Comparison of ENCODE assay signal across 8 cellular contexts in the genomic region with DNA sequence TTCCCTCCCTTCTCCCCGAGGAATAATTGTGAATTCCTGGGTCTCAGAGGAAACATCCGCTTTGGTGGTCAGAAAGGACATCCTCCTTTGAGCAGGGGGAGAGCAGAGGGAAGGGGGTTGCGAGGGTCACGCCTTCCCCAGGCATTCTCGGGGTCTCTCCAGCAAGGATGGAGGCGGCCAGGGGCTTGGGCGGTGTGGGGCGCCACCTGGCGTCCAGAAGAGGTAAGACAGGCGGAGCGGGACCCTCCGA.
DNase-seq lines count a peak whose midpoint lies in the region; ATAC-seq and TF ChIP-seq lines count a peak whose summit lies in the region.

No MANE protein-coding gene starts in this region.

- WGBS in liver, result 3% methylated on average over 12 of the region's 12 CpGs

- H3K9me3 ChIP-seq in CD8-positive, alpha-beta memory T cell (ENCODE audit: low read length), result no peaks in the 10 kb centered on the region
- H3K9me3 ChIP-seq in liver (ENCODE audit: control insufficient read depth in 4 of 4, low read length in 3 of 4), result no peaks in the 10 kb centered on the region

- H3K27ac ChIP-seq in CD8-positive, alpha-beta memory T cell (ENCODE audit: low read depth, low read length), result no peak overlapping the region
- peak overlapping the region in 1 of 2 donors; percentile 60 for H3K27ac ChIP-seq in liver (ENCODE audit: low read depth in 1 of 2, low read length in 2 of 2)

- POLR2A ChIA-PET in CD8-positive, alpha-beta memory T cell (lab: Charles Lee), result no interaction called here

- H3K36me3 ChIP-seq in CD8-positive, alpha-beta memory T cell (ENCODE audit: insufficient read depth, low read length), result no peaks in the 10 kb centered on the region
- H3K36me3 ChIP-seq in liver (ENCODE audit: control insufficient read depth in 4 of 4, insufficient read depth in 3 of 4, low read depth in 1 of 4, low read length in 3 of 4), result no peaks in the 10 kb centered on the region

- peak; percentile 62 for ATAC-seq in HG02642 (IDR thresholded peaks at IDR 0.05; ENCODE audit: poor library complexity, unreplicated experiment)
- no peak for ATAC-seq in HG03045 (IDR thresholded peaks at IDR 0.05; ENCODE audit: unreplicated experiment)

- peaks cover 10% of the 10 kb centered on the region for H3K4me1 ChIP-seq in CD8-positive, alpha-beta memory T cell (ENCODE audit: insufficient read depth, low read length)
- peaks cover 0 to 13% (median 4%) of the 10 kb centered on the region in 4 donors for H3K4me1 ChIP-seq in liver (ENCODE audit: control insufficient read depth in 4 of 4, insufficient read depth in 4 of 4, low read length in 3 of 4)

- peak; percentile 77 to 82 for TF ChIP-seq RAD21 in liver (IDR thresholded peaks at IDR 0.05)

- H3K4me3 ChIP-seq in CD8-positive, alpha-beta memory T cell (ENCODE audit: low read length), result peak overlapping the region; percentile 56
- H3K4me3 ChIP-seq in WI38 (ENCODE audit: low read depth, low read length) (peak overlapping the region; percentile 29), cardiac fibroblast (replicated peaks in 1 of 2; ENCODE audit: low read depth in 2 of 2, low read length in 2 of 2) (peak overlapping the region in 1 of 2 donors; percentile 21), liver (ENCODE audit: low read depth in 1 of 3, low read length in 3 of 3) (no peak overlapping the region)

- CTCF ChIA-PET in CD8-positive, alpha-beta memory T cell (lab: Charles Lee), result interaction anchor here (1.2 to 3.0 kb wide), 3 partner anchors 12 to 198 kb away, joined by 3 to 10 read pairs (median 4); no protein-coding TSS in a partner anchor

- H3K4me1 Mint-ChIP-seq in CD8-positive, alpha-beta memory T cell, result peaks cover 20 to 21% (median 20%) of the 10 kb centered on the region in 3 donors

- H3K27me3 ChIP-seq in CD8-positive, alpha-beta memory T cell (ENCODE audit: insufficient read depth, low read length, poor library complexity, severe bottlenecking), result no peaks in the 10 kb centered on the region
- peaks cover 0 to 12% (median 0%) of the 10 kb centered on the region in 4 donors for H3K27me3 ChIP-seq in liver (ENCODE audit: control insufficient read depth in 4 of 4, insufficient read depth in 4 of 4, low read length in 3 of 4)

- peak; percentile 94 for TF ChIP-seq CTCF in WI38 (IDR thresholded peaks at IDR 0.05; ENCODE audit: low read depth, low read length)
- TF ChIP-seq CTCF in cardiac fibroblast (IDR thresholded peaks at IDR 0.05; ENCODE audit: low read depth, low read length), result peak; percentile 94
- TF ChIP-seq CTCF in liver (IDR thresholded peaks at IDR 0.05; ENCODE audit: low read depth, low read length, missing input control), result peak; percentile 72

- no peaks in the 10 kb centered on the region for H3K36me3 Mint-ChIP-seq in CD8-positive, alpha-beta memory T cell

- H3K9ac ChIP-seq in liver (ENCODE audit: low read depth in 1 of 2, low read length in 2 of 2), result no peak overlapping the region

- peaks cover 13 to 19% of the 10 kb centered on the region in 2 donors for H3K27me3 Mint-ChIP-seq in CD8-positive, alpha-beta memory T cell

- peak overlapping the region in 2 of 8 donors; percentile 73 to 88 for H3K27ac Mint-ChIP-seq in CD8-positive, alpha-beta memory T cell

- peak in 3 of 5 donors; percentile 7 to 51 (median 18) for DNase-seq in CD8-positive, alpha-beta memory T cell
- DNase-seq in cardiac fibroblast (ENCODE audit: low read depth in 2 of 2) (no peak), amniotic stem cell (lab: John Stamatoyannopoulos, UW) (no peak)
- DNase-seq in stimulated activated CD4-positive, alpha-beta T cell treated with anti-CD3 and anti-CD28 coated beads, TNF-alpha, amount 100 ng/mL, for 1 hour (ENCODE audit: low read depth in 3 of 3, low spot score in 1 of 3), result peak; percentile 5 to 51 (median 13)

- H3K9me3 Mint-ChIP-seq in CD8-positive, alpha-beta memory T cell, result peaks cover 0 to 3% (median 0%) of the 10 kb centered on the region in 5 donors

- H3K4me3 Mint-ChIP-seq in CD8-positive, alpha-beta memory T cell, result peak overlapping the region; percentile 44 to 89 (median 75)

TF ChIP-seq in liver, 16 proteins besides CTCF, POLR2A, EP300 and RAD21:
- TF ChIP-seq FOXA1 (IDR thresholded peaks at IDR 0.05), result no peak
- no peak for TF ChIP-seq YY1 (IDR thresholded peaks at IDR 0.05)
- TF ChIP-seq, protein P1, sequence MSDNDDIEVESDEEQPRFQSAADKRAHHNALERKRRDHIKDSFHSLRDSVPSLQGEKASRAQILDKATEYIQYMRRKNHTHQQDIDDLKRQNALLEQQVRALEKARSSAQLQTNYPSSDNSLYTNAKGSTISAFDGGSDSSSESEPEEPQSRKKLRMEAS (IDR thresholded peaks at IDR 0.05), result no peak
- no peak for TF ChIP-seq TAF1 (conservative IDR thresholded peaks at IDR 0.05)
TF ChIP-seq in liver: peak in this region for 0.

Comparison
In these comparisons a context has a peak if more than half of its experiments do, and no peak if none do; other contexts are left out.
1. DNase-seq: peak in CD8-positive, alpha-beta memory T cell (3 of 5) and stimulated activated CD4-positive, alpha-beta T cell treated with anti-CD3 and anti-CD28 coated beads, TNF-alpha, amount 100 ng/mL, for 1 hour (3 of 3); none in cardiac fibroblast (0 of 2) and amniotic stem cell (single experiment).
2. H3K4me3 ChIP-seq: peak in CD8-positive, alpha-beta memory T cell (single experiment) and WI38 (single experiment); none in liver (0 of 3).
3. Peak in every context shown above with its lines, with median percentiles within 50 percentile points of each other: CTCF ChIP-seq.